ENCODE assay signal across 8 cellular contexts in genomic region chr3:136192195-136192594, GRCh38. TPM values are rescaled to one million over a fixed set of nuclear protein-coding genes. Genes with fewer than 3 reads are reported as not detected.
DNase-seq lines count a peak whose midpoint lies in the region; ATAC-seq and TF ChIP-seq lines count a peak whose summit lies in the region.
"Not testable (repeated sequence)": the region's sequence is repeated elsewhere in the genome, so short reads cannot be mapped to it uniquely, and the experiment has no call there.

No MANE protein-coding gene starts in this region.

- not testable (repeated sequence) for H3K9me3 ChIP-seq in MG63, esophagus squamous epithelium, lower lobe of right lung, psoas muscle

- H3K4me3 Mint-ChIP-seq in Calu3 (ENCODE audit: low read depth, unreplicated experiment) (peak overlapping the region; percentile 78), type B pancreatic cell (peak overlapping the region; percentile 95)
- peak overlapping the region; percentile 100 for H3K4me3 Mint-ChIP-seq in activated CD4-positive, alpha-beta T cell treated with anti-CD3 and anti-CD28 coated beads for 36 hours

- H3K4me3 ChIP-seq in MG63 (peak overlapping the region; percentile 81), astrocyte of the spinal cord (ENCODE audit: low read depth, low read length) (peak overlapping the region; percentile 97), esophagus squamous epithelium (peak overlapping the region; percentile 72 to 86 (median 80)), lower lobe of right lung (peak overlapping the region; percentile 84), psoas muscle (peak overlapping the region; percentile 99)

- DNase-seq in Calu3, result peak; percentile 37
- DNase-seq in MG63, result peak; percentile 64
- DNase-seq in activated CD4-positive, alpha-beta T cell treated with anti-CD3 and anti-CD28 coated beads for 36 hours; astrocyte of the spinal cord (ENCODE audit: low read depth, low spot score); esophagus squamous epithelium (lab: John Stamatoyannopoulos, UW); lower lobe of right lung; psoas muscle; type B pancreatic cell (ENCODE audit: extremely low spot score, unreplicated experiment): not testable (repeated sequence)

- 9% methylated on average over 4 to 6 of the region's 6 CpGs for whole genome bisulfite sequencing in esophagus squamous epithelium, 2 donors
- 7 to 34% (median 12%) methylated on average over 6 of the region's 6 CpGs for WGBS in psoas muscle, 3 donors

- in situ Hi-C loops in astrocyte of the spinal cord (cut with HindIII; ENCODE audit: low sequenced_read_pairs), result not testable (repeated sequence)

- peaks cover 86% of the 10 kb centered on the region for H3K36me3 Mint-ChIP-seq in Calu3 (ENCODE audit: insufficient read depth, unreplicated experiment)
- peaks cover 45% of the 10 kb centered on the region for H3K36me3 Mint-ChIP-seq in activated CD4-positive, alpha-beta T cell treated with anti-CD3 and anti-CD28 coated beads for 36 hours (ENCODE audit: low read depth)
- peaks cover 11% of the 10 kb centered on the region for H3K36me3 Mint-ChIP-seq in type B pancreatic cell

- H3K4me1 ChIP-seq in esophagus squamous epithelium (peaks cover 14 to 73% (median 37%) of the 10 kb centered on the region in 3 donors), lower lobe of right lung (peaks cover 59% of the 10 kb centered on the region), psoas muscle (peaks cover 57% of the 10 kb centered on the region)

- POLR2A ChIA-PET in activated CD4-positive, alpha-beta T cell treated with anti-CD3 and anti-CD28 coated beads for 36 hours (lab: Charles Lee), result not testable (repeated sequence)

- not testable (repeated sequence) for H3K9me3 Mint-ChIP-seq in Calu3 (ENCODE audit: low read depth, unreplicated experiment); activated CD4-positive, alpha-beta T cell treated with anti-CD3 and anti-CD28 coated beads for 36 hours (ENCODE audit: low read depth); type B pancreatic cell

- intact Hi-C loops in Calu3 (cut with micrococcal nuclease; ENCODE audit: unreplicated experiment) (loop anchor here (2.0 to 10.0 kb wide), 2 partner anchors 117 to 187 kb away; no protein-coding TSS in a partner anchor), psoas muscle (cut with DNase I) (loop anchor here (5.0 to 10.0 kb wide), 5 partner anchors 40 to 563 kb away; partner anchors contain the start of genes STAG1 (in 2 of the 2) and PPP2R3A (in 1 of the 2))
- intact Hi-C loops in activated CD4-positive, alpha-beta T cell treated with anti-CD3 and anti-CD28 coated beads for 36 hours (cut with DNase I, micrococcal nuclease), result loop anchor here (2.0 to 10.0 kb wide), 4 partner anchors 21 to 1983 kb away; partner anchors contain the start of gene DBR1 (in 1 of the 2)
- intact Hi-C loops in esophagus squamous epithelium (cut with DNase I); lower lobe of right lung (cut with DNase I): not testable (repeated sequence)

- BruUV-seq in Calu3 (replicated peaks; lab: Mats Ljungman, UMichigan), result not testable (repeated sequence)

- not testable (repeated sequence) for ATAC-seq in activated CD4-positive, alpha-beta T cell treated with anti-CD3 and anti-CD28 coated beads for 36 hours; lower lobe of right lung; psoas muscle

- not testable (repeated sequence) for H3K27me3 ChIP-seq in MG63; esophagus squamous epithelium; lower lobe of right lung (ENCODE audit: low read depth); psoas muscle (ENCODE audit: insufficient read depth in 3 of 3, low read length in 2 of 3)

- H3K27me3 Mint-ChIP-seq in Calu3 (ENCODE audit: unreplicated experiment); activated CD4-positive, alpha-beta T cell treated with anti-CD3 and anti-CD28 coated beads for 36 hours; type B pancreatic cell: not testable (repeated sequence)

- peaks cover 24% of the 10 kb centered on the region for H3K36me3 ChIP-seq in MG63
- H3K36me3 ChIP-seq in esophagus squamous epithelium; lower lobe of right lung; psoas muscle (ENCODE audit: insufficient read depth in 1 of 2, low read depth in 1 of 2): not testable (repeated sequence)

- H3K27ac ChIP-seq in esophagus squamous epithelium, result peak overlapping the region in 3 of 4 donors; percentile 3 to 100 (median 98)
- peak overlapping the region; percentile 100 for H3K27ac ChIP-seq in lower lobe of right lung
- peak overlapping the region; percentile 100 for H3K27ac ChIP-seq in psoas muscle

- peak overlapping the region; percentile 57 for H3K27ac Mint-ChIP-seq in Calu3 (ENCODE audit: unreplicated experiment)
- peak overlapping the region; percentile 98 for H3K27ac Mint-ChIP-seq in activated CD4-positive, alpha-beta T cell treated with anti-CD3 and anti-CD28 coated beads for 36 hours
- H3K27ac Mint-ChIP-seq in type B pancreatic cell, result peak overlapping the region; percentile 92

- CTCF ChIA-PET in Calu3 (lab: Charles Lee), result interaction anchor here (0.5 kb wide), 1 partner anchor 38 kb away, joined by 3 read pairs; no protein-coding TSS in a partner anchor
- CTCF ChIA-PET in activated CD4-positive, alpha-beta T cell treated with anti-CD3 and anti-CD28 coated beads for 36 hours (lab: Charles Lee), result interaction anchor here (0.6 kb wide), 1 partner anchor 130 kb away, joined by 3 read pairs; no protein-coding TSS in a partner anchor

- H3K4me1 Mint-ChIP-seq in Calu3 (ENCODE audit: low read depth, unreplicated experiment) (peaks cover 38% of the 10 kb centered on the region), type B pancreatic cell (ENCODE audit: unreplicated experiment) (peaks cover 31% of the 10 kb centered on the region)
- peaks cover 55% of the 10 kb centered on the region for H3K4me1 Mint-ChIP-seq in activated CD4-positive, alpha-beta T cell treated with anti-CD3 and anti-CD28 coated beads for 36 hours

- not testable (repeated sequence) for TF ChIP-seq POLR2A in esophagus squamous epithelium (IDR thresholded peaks at IDR 0.05)

- not testable (repeated sequence) for TF ChIP-seq CTCF in Calu3 (IDR thresholded peaks at IDR 0.05; ENCODE audit: unreplicated experiment); astrocyte of the spinal cord (IDR thresholded peaks at IDR 0.05; ENCODE audit: low read depth, low read length); esophagus squamous epithelium (IDR thresholded peaks at IDR 0.05); lower lobe of right lung (IDR thresholded peaks at IDR 0.05); psoas muscle (IDR thresholded peaks at IDR 0.05); type B pancreatic cell (conservative IDR thresholded peaks at IDR 0.05)

RNA-seq across cellular contexts. Expression of gene MSL2, which starts 3.9 kb away (rescaled TPM):
- 59.4 and 63.9 TPM in 2 replicates for total RNA-seq in Calu3 (2022)
- total RNA-seq in MG63 (2014; rRNA removed; shearing (Covaris generic); ENCODE audit: low replicate concordance), result 19.0 and 26.0 TPM in 2 replicates
- 10 to 100 TPM; 39.5 to 48.3 TPM for total RNA-seq in activated CD4-positive, alpha-beta T cell treated with anti-CD3 and anti-CD28 coated beads for 36 hours
- total RNA-seq in esophagus squamous epithelium, result 10 to 100 TPM; 12.9 to 24.8 (median 16.5) TPM
- total RNA-seq in lower lobe of right lung, result 36.9 TPM
- 10 to 100 TPM; 21.8 to 28.6 (median 24.9) TPM for total RNA-seq in psoas muscle
- 10 to 100 TPM in 1 of 3 donors, 1 to 10 TPM in 2; 6.7 to 14.3 (median 8.2) TPM for polyA plus RNA-seq in psoas muscle
- 33.7 and 38.4 TPM in 2 replicates for total RNA-seq in type B pancreatic cell (ENCODE audit: low replicate concordance)

RNA-seq across cellular contexts. Expression of gene PCCB, which starts 57.9 kb away (rescaled TPM):
- 52.3 and 63.5 TPM in 2 replicates for total RNA-seq in Calu3 (2022)
- total RNA-seq in MG63 (2014; rRNA removed; shearing (Covaris generic); ENCODE audit: low replicate concordance), result 105 and 156 TPM in 2 replicates
- total RNA-seq in activated CD4-positive, alpha-beta T cell treated with anti-CD3 and anti-CD28 coated beads for 36 hours, result 10 to 100 TPM; 45.3 to 51.8 TPM
- 10 to 100 TPM; 30.7 to 43.5 (median 38.0) TPM for total RNA-seq in esophagus squamous epithelium
- total RNA-seq in lower lobe of right lung, result 28.8 TPM
- total RNA-seq in psoas muscle, result 10 to 100 TPM; 36.4 to 60.4 (median 52.5) TPM
- polyA plus RNA-seq in psoas muscle, result 10 to 100 TPM; 20.0 to 25.7 (median 23.9) TPM
- 27.2 and 41.0 TPM in 2 replicates for total RNA-seq in type B pancreatic cell (ENCODE audit: low replicate concordance)
